In the genomic region with DNA sequence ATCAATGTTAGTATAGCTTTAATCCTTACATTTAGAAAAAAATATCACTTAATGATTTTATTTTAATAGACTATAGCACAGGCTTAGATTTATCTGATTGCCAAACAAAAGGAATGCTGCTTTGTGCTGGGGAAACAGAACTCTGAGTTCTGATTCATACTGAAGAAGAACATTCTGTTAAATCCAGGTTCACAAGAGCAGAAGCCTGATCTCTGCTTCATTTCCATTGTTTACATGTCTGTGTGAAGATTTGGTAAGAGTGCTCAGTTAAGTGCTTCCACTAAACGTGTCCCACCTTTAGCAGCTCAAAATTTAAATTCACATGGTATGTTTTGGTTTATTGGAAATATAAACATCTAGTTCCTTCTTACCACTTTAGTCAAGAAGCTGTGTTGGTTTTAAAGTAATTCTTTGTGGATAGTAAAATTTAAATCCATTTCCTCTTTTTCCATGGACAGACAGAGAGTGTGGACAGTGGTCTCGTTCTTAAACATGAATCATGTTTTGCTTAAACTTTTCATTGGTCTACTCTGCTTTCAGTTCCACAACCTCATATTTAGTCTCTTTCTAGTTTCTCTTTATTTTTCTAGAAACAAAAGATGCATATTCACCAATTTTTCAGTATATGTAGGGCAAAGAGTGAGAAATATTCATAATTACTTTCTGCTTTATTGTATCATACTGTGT, we compare ENCODE assay signal across 18 cellular contexts. TPM values are rescaled to one million over a fixed set of nuclear protein-coding genes. Genes with fewer than 3 reads are reported as not detected.
DNase-seq lines count a peak whose midpoint lies in the region; ATAC-seq and TF ChIP-seq lines count a peak whose summit lies in the region.
"Had no signal": no experiment of that assay in that cellular context is flagged by ENCODE, and none has a peak within 500 bp of the region (broad histone marks: within the 10 kb centered on the region; RNA-seq: fewer than 3 reads in every experiment).

No MANE protein-coding gene starts in this region.

- ATAC-seq in GM18517 (IDR thresholded peaks at IDR 0.05; ENCODE audit: unreplicated experiment) (peak; percentile 66), GM21381 (IDR thresholded peaks at IDR 0.05; ENCODE audit: unreplicated experiment) (peak; percentile 65), HG03432 (IDR thresholded peaks at IDR 0.05; ENCODE audit: unreplicated experiment) (peak; percentile 69), heart left ventricle (no peak)
- ATAC-seq: right lobe of liver; stimulated activated naive CD8-positive, alpha-beta T cell treated with anti-CD3 and anti-CD28 coated beads, Interleukin-15, amount 100 ng/mL, for 72 hours had no signal

- H3K27me3 ChIP-seq in heart left ventricle: no peaks in the 10 kb centered on the region
- H3K27me3 ChIP-seq: BLaER1, colonic mucosa, esophagus muscularis mucosa had no signal

- TF ChIP-seq CTCF in heart left ventricle (IDR thresholded peaks at IDR 0.05): no peak

- no peak overlapping the region for H3K4me3 Mint-ChIP-seq in activated CD4-positive, alpha-beta memory T cell treated with anti-CD3 and anti-CD28 coated beads, Interleukin-2, amount 10 ng/mL, durations not matched to agents 7 days and 5 days
- H3K4me3 Mint-ChIP-seq: stimulated activated naive CD8-positive, alpha-beta T cell treated with anti-CD3 and anti-CD28 coated beads, Interleukin-15, amount 100 ng/mL, for 72 hours had no signal

- no peaks in the 10 kb centered on the region for H3K9me3 ChIP-seq in heart left ventricle
- H3K9me3 ChIP-seq: BLaER1, colonic mucosa, right lobe of liver had no signal

- CTCF ChIA-PET in activated CD4-positive, alpha-beta memory T cell treated with anti-CD3 and anti-CD28 coated beads, Interleukin-2, amount 10 ng/mL, durations not matched to agents 7 days and 5 days (lab: Charles Lee): no interaction called here

- no peaks in the 10 kb centered on the region for H3K4me1 Mint-ChIP-seq in activated CD4-positive, alpha-beta memory T cell treated with anti-CD3 and anti-CD28 coated beads, Interleukin-2, amount 10 ng/mL, durations not matched to agents 7 days and 5 days
- H3K4me1 Mint-ChIP-seq: stimulated activated naive CD8-positive, alpha-beta T cell treated with anti-CD3 and anti-CD28 coated beads, Interleukin-15, amount 100 ng/mL, for 72 hours had no signal

- H3K27ac Mint-ChIP-seq in activated CD4-positive, alpha-beta memory T cell treated with anti-CD3 and anti-CD28 coated beads, Interleukin-2, amount 10 ng/mL, durations not matched to agents 7 days and 5 days: no peak overlapping the region
- H3K27ac Mint-ChIP-seq: stimulated activated naive CD8-positive, alpha-beta T cell treated with anti-CD3 and anti-CD28 coated beads, Interleukin-15, amount 100 ng/mL, for 72 hours had no signal

- no peak for TF ChIP-seq POLR2A in heart left ventricle (IDR thresholded peaks at IDR 0.05)

- intact Hi-C loops in heart left ventricle (cut with DNase I): no loop called here

- no peak overlapping the region for H3K27ac ChIP-seq in heart left ventricle
- H3K27ac ChIP-seq: BLaER1, colonic mucosa, esophagus muscularis mucosa, right lobe of liver had no signal

- no peaks in the 10 kb centered on the region for H3K4me1 ChIP-seq in heart left ventricle
- H3K4me1 ChIP-seq: BLaER1, colonic mucosa, esophagus muscularis mucosa, right lobe of liver had no signal

- H3K9me3 Mint-ChIP-seq in activated CD4-positive, alpha-beta memory T cell treated with anti-CD3 and anti-CD28 coated beads, Interleukin-2, amount 10 ng/mL, durations not matched to agents 7 days and 5 days: no peaks in the 10 kb centered on the region
- H3K9me3 Mint-ChIP-seq: stimulated activated naive CD8-positive, alpha-beta T cell treated with anti-CD3 and anti-CD28 coated beads, Interleukin-15, amount 100 ng/mL, for 72 hours had no signal

- POLR2A ChIA-PET in activated CD4-positive, alpha-beta memory T cell treated with anti-CD3 and anti-CD28 coated beads, Interleukin-2, amount 10 ng/mL, durations not matched to agents 7 days and 5 days (lab: Charles Lee): no interaction called here

- H3K4me3 ChIP-seq in heart left ventricle: no peak overlapping the region
- H3K4me3 ChIP-seq: BLaER1, colonic mucosa, esophagus muscularis mucosa, right lobe of liver had no signal

- peak; percentile 6 for DNase-seq in astrocyte of the hippocampus (ENCODE audit: low read depth, low spot score)
- no peak for DNase-seq in activated CD8-positive, alpha-beta memory T cell treated with anti-CD3 and anti-CD28 coated beads, Interleukin-2, amount 50 U/mL, for 48 hours
- no peak for DNase-seq in heart left ventricle
- no peak for DNase-seq in activated CD4-positive, alpha-beta memory T cell treated with anti-CD3 and anti-CD28 coated beads, Interleukin-2, amount 10 ng/mL, durations not matched to agents 7 days and 5 days
- DNase-seq in COLO829 (ENCODE audit: low spot score): no peak
- DNase-seq: activated CD4-positive, CD25-positive, alpha-beta regulatory T cell; colonic mucosa; GOT3; NCI-H146; NK-92 treated with Interleukin-12 subunit alpha and Interleukin-12 subunit beta, amount 100 ng/mL, for 24 hours; right lobe of liver; stimulated activated naive CD8-positive, alpha-beta T cell treated with anti-CD3 and anti-CD28 coated beads, Interleukin-15, amount 100 ng/mL, for 72 hours had no signal

- no peaks in the 10 kb centered on the region for H3K36me3 Mint-ChIP-seq in activated CD4-positive, alpha-beta memory T cell treated with anti-CD3 and anti-CD28 coated beads, Interleukin-2, amount 10 ng/mL, durations not matched to agents 7 days and 5 days (ENCODE audit: low read depth)

- H3K36me3 ChIP-seq in heart left ventricle: no peaks in the 10 kb centered on the region
- H3K36me3 ChIP-seq: BLaER1, colonic mucosa, esophagus muscularis mucosa, right lobe of liver had no signal

- H3K27me3 Mint-ChIP-seq in activated CD4-positive, alpha-beta memory T cell treated with anti-CD3 and anti-CD28 coated beads, Interleukin-2, amount 10 ng/mL, durations not matched to agents 7 days and 5 days: peaks cover 4% of the 10 kb centered on the region
- H3K27me3 Mint-ChIP-seq: stimulated activated naive CD8-positive, alpha-beta T cell treated with anti-CD3 and anti-CD28 coated beads, Interleukin-15, amount 100 ng/mL, for 72 hours had no signal

- WGBS in heart left ventricle, 4 donors: 46 to 53% (median 48%) methylated on average over 2 of the region's 2 CpGs

RNA-seq across cellular contexts. Expression of a gene that starts 59.1 kb away (rescaled TPM):
- total RNA-seq in heart left ventricle: not detected
- polyA plus RNA-seq in heart left ventricle: not detected
- not detected for total RNA-seq in activated CD4-positive, alpha-beta memory T cell treated with anti-CD3 and anti-CD28 coated beads, Interleukin-2, amount 10 ng/mL, durations not matched to agents 7 days and 5 days
- total RNA-seq: liver, right lobe of liver had no signal
- polyA plus RNA-seq: liver had no signal

Comparison
In these comparisons a context has a peak if more than half of its experiments do, and no peak if none do; other contexts are left out.
1. ATAC-seq: peak in GM18517 (single experiment), GM21381 (single experiment) and HG03432 (single experiment); none in heart left ventricle (0 of 4).